ENCODE assay signal across 1 cellular context in the genomic region with DNA sequence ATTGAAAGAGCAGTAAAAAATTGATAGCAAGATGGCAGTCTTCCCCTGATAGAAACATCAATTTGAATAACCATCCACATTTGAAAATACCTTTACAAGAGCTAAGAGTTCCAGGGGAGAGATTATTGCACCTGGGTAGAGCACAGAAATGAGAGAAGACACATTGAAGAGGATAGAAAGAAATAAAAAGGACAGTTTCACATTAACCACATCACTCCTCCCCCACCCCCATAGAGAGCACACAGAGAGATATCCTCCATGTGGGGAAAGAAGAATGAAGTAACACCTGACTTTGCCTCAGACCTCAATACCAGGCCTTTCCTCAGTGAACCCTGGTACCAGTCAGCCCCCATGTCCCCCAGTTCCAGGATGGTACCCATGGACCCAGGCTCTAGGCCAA.
TF ChIP-seq lines count a peak whose summit lies in the region.

No MANE protein-coding gene starts in this region.

TF ChIP-seq in HepG2, 621 proteins besides CTCF, POLR2A, EP300 and RAD21 (continued from another document):
- TF ChIP-seq, protein P1, sequence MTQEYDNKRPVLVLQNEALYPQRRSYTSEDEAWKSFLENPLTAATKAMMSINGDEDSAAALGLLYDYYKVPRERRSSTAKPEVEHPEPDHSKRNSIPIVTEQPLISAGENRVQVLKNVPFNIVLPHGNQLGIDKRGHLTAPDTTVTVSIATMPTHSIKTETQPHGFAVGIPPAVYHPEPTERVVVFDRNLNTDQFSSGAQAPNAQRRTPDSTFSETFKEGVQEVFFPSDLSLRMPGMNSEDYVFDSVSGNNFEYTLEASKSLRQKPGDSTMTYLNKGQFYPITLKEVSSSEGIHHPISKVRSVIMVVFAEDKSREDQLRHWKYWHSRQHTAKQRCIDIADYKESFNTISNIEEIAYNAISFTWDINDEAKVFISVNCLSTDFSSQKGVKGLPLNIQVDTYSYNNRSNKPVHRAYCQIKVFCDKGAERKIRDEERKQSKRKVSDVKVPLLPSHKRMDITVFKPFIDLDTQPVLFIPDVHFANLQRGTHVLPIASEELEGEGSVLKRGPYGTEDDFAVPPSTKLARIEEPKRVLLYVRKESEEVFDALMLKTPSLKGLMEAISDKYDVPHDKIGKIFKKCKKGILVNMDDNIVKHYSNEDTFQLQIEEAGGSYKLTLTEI (CRISPR knock-in tag; conservative IDR thresholded peaks at IDR 0.05) = no peak
- TF ChIP-seq CC2D1A (CRISPR knock-in tag; IDR thresholded peaks at IDR 0.05) (no peak), CHD2 (IDR thresholded peaks at IDR 0.05; ENCODE audit: low read depth, low read length) (no peak), ZNF24 (IDR thresholded peaks at IDR 0.05) (no peak), HOXA5 (CRISPR knock-in tag; IDR thresholded peaks at IDR 0.05) (no peak), BCL3 (CRISPR knock-in tag; IDR thresholded peaks at IDR 0.05) (no peak), KDM5B (CRISPR knock-in tag; IDR thresholded peaks at IDR 0.05; ENCODE audit: borderline replicate concordance) (no peak), CREB1 (IDR thresholded peaks at IDR 0.05) (no peak), CREB1 (CRISPR knock-in tag; IDR thresholded peaks at IDR 0.05) (no peak)
